1 cellular context compared by ENCODE assay signal in the genomic region with DNA sequence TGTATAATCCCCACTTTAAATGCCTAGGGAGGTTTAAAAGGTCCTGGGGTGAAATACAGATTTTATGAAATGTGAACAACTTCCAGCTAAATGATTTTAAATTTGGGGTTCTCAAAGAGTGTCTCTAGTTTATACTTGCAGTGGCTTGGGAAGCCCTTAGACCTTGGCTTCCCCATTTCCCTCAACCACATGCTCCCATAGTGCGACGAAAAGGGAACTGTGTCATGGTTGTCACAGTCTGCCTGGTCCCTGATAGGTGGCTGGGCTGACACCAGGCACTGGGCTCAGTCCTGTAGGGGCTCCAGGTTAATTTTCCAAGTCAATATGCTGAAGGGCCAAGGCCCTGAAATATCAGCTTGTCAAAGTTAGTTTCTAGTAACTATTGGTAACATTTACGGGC.
TF ChIP-seq lines count a peak whose summit lies in the region.

No MANE protein-coding gene starts in this region.

TF ChIP-seq in K562, 482 proteins besides CTCF, POLR2A, EP300 and RAD21 (continued from another document):
- TF ChIP-seq, protein P1, sequence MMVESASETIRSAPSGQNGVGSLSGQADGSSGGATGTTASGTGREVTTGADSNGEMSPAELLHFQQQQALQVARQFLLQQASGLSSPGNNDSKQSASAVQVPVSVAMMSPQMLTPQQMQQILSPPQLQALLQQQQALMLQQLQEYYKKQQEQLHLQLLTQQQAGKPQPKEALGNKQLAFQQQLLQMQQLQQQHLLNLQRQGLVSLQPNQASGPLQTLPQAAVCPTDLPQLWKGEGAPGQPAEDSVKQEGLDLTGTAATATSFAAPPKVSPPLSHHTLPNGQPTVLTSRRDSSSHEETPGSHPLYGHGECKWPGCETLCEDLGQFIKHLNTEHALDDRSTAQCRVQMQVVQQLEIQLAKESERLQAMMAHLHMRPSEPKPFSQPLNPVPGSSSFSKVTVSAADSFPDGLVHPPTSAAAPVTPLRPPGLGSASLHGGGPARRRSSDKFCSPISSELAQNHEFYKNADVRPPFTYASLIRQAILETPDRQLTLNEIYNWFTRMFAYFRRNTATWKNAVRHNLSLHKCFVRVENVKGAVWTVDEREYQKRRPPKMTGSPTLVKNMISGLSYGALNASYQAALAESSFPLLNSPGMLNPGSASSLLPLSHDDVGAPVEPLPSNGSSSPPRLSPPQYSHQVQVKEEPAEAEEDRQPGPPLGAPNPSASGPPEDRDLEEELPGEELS (CRISPR knock-in tag; IDR thresholded peaks at IDR 0.05; ENCODE audit: borderline replicate concordance): no peak
- TF ChIP-seq, protein P2, sequence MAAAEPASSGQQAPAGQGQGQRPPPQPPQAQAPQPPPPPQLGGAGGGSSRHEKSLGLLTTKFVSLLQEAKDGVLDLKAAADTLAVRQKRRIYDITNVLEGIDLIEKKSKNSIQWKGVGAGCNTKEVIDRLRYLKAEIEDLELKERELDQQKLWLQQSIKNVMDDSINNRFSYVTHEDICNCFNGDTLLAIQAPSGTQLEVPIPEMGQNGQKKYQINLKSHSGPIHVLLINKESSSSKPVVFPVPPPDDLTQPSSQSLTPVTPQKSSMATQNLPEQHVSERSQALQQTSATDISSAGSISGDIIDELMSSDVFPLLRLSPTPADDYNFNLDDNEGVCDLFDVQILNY (CRISPR knock-in tag; IDR thresholded peaks at IDR 0.05): no peak
- TF ChIP-seq, protein P3, sequence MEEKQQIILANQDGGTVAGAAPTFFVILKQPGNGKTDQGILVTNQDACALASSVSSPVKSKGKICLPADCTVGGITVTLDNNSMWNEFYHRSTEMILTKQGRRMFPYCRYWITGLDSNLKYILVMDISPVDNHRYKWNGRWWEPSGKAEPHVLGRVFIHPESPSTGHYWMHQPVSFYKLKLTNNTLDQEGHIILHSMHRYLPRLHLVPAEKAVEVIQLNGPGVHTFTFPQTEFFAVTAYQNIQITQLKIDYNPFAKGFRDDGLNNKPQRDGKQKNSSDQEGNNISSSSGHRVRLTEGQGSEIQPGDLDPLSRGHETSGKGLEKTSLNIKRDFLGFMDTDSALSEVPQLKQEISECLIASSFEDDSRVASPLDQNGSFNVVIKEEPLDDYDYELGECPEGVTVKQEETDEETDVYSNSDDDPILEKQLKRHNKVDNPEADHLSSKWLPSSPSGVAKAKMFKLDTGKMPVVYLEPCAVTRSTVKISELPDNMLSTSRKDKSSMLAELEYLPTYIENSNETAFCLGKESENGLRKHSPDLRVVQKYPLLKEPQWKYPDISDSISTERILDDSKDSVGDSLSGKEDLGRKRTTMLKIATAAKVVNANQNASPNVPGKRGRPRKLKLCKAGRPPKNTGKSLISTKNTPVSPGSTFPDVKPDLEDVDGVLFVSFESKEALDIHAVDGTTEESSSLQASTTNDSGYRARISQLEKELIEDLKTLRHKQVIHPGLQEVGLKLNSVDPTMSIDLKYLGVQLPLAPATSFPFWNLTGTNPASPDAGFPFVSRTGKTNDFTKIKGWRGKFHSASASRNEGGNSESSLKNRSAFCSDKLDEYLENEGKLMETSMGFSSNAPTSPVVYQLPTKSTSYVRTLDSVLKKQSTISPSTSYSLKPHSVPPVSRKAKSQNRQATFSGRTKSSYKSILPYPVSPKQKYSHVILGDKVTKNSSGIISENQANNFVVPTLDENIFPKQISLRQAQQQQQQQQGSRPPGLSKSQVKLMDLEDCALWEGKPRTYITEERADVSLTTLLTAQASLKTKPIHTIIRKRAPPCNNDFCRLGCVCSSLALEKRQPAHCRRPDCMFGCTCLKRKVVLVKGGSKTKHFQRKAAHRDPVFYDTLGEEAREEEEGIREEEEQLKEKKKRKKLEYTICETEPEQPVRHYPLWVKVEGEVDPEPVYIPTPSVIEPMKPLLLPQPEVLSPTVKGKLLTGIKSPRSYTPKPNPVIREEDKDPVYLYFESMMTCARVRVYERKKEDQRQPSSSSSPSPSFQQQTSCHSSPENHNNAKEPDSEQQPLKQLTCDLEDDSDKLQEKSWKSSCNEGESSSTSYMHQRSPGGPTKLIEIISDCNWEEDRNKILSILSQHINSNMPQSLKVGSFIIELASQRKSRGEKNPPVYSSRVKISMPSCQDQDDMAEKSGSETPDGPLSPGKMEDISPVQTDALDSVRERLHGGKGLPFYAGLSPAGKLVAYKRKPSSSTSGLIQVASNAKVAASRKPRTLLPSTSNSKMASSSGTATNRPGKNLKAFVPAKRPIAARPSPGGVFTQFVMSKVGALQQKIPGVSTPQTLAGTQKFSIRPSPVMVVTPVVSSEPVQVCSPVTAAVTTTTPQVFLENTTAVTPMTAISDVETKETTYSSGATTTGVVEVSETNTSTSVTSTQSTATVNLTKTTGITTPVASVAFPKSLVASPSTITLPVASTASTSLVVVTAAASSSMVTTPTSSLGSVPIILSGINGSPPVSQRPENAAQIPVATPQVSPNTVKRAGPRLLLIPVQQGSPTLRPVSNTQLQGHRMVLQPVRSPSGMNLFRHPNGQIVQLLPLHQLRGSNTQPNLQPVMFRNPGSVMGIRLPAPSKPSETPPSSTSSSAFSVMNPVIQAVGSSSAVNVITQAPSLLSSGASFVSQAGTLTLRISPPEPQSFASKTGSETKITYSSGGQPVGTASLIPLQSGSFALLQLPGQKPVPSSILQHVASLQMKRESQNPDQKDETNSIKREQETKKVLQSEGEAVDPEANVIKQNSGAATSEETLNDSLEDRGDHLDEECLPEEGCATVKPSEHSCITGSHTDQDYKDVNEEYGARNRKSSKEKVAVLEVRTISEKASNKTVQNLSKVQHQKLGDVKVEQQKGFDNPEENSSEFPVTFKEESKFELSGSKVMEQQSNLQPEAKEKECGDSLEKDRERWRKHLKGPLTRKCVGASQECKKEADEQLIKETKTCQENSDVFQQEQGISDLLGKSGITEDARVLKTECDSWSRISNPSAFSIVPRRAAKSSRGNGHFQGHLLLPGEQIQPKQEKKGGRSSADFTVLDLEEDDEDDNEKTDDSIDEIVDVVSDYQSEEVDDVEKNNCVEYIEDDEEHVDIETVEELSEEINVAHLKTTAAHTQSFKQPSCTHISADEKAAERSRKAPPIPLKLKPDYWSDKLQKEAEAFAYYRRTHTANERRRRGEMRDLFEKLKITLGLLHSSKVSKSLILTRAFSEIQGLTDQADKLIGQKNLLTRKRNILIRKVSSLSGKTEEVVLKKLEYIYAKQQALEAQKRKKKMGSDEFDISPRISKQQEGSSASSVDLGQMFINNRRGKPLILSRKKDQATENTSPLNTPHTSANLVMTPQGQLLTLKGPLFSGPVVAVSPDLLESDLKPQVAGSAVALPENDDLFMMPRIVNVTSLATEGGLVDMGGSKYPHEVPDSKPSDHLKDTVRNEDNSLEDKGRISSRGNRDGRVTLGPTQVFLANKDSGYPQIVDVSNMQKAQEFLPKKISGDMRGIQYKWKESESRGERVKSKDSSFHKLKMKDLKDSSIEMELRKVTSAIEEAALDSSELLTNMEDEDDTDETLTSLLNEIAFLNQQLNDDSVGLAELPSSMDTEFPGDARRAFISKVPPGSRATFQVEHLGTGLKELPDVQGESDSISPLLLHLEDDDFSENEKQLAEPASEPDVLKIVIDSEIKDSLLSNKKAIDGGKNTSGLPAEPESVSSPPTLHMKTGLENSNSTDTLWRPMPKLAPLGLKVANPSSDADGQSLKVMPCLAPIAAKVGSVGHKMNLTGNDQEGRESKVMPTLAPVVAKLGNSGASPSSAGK (IDR thresholded peaks at IDR 0.05): peak; percentile 25; the same call in 1 of the 2 replicates
- TF ChIP-seq, protein P4, sequence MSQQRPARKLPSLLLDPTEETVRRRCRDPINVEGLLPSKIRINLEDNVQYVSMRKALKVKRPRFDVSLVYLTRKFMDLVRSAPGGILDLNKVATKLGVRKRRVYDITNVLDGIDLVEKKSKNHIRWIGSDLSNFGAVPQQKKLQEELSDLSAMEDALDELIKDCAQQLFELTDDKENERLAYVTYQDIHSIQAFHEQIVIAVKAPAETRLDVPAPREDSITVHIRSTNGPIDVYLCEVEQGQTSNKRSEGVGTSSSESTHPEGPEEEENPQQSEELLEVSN (IDR thresholded peaks at IDR 0.05; ENCODE audit: borderline replicate concordance in 1 of 2, extremely low read depth in 1 of 2, insufficient read depth in 1 of 2, insufficient read length in 1 of 2, low read depth in 1 of 2, low read length in 1 of 2, poor library complexity in 1 of 2, severe bottlenecking in 1 of 2): peak in 1 of 2 experiments; percentile 15
- no peak for TF ChIP-seq RCOR1 (IDR thresholded peaks at IDR 0.05; ENCODE audit: borderline replicate concordance in 1 of 2, low read depth in 2 of 2, low read length in 2 of 2)
- TF ChIP-seq JUND (IDR thresholded peaks at IDR 0.05; ENCODE audit: borderline replicate concordance, low read depth, low read length): no peak
- TF ChIP-seq JUND (tag; IDR thresholded peaks at IDR 0.05; ENCODE audit: borderline replicate concordance, low read depth, low read length): no peak
- no peak for TF ChIP-seq KAT8 (IDR thresholded peaks at IDR 0.05; ENCODE audit: low read depth)
- peak; percentile 83 for TF ChIP-seq L3MBTL2 (IDR thresholded peaks at IDR 0.05)
- TF ChIP-seq ZNF764 (CRISPR knock-in tag; IDR thresholded peaks at IDR 0.05; ENCODE audit: low read depth): no peak
- TF ChIP-seq, protein P5, sequence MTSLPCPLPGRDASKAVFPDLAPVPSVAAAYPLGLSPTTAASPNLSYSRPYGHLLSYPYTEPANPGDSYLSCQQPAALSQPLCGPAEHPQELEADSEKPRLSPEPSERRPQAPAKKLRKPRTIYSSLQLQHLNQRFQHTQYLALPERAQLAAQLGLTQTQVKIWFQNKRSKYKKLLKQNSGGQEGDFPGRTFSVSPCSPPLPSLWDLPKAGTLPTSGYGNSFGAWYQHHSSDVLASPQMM (CRISPR knock-in tag; IDR thresholded peaks at IDR 0.05): no peak
- peak; percentile 64; the same call in 1 of the 2 replicates for TF ChIP-seq SPI1 (IDR thresholded peaks at IDR 0.05; ENCODE audit: borderline replicate concordance, low read depth, low read length)
- no peak for TF ChIP-seq KLF1 (tag; IDR thresholded peaks at IDR 0.05)
- no peak for TF ChIP-seq ZKSCAN8 (CRISPR knock-in tag; IDR thresholded peaks at IDR 0.05)
- no peak for TF ChIP-seq GATA2 (CRISPR knock-in tag; IDR thresholded peaks at IDR 0.05)
- TF ChIP-seq ZNF76 (CRISPR knock-in tag; IDR thresholded peaks at IDR 0.05; ENCODE audit: borderline replicate concordance): no peak
- TF ChIP-seq, protein P6, sequence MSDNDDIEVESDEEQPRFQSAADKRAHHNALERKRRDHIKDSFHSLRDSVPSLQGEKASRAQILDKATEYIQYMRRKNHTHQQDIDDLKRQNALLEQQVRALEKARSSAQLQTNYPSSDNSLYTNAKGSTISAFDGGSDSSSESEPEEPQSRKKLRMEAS (CRISPR knock-in tag; IDR thresholded peaks at IDR 0.05): no peak
- TF ChIP-seq, protein P7, sequence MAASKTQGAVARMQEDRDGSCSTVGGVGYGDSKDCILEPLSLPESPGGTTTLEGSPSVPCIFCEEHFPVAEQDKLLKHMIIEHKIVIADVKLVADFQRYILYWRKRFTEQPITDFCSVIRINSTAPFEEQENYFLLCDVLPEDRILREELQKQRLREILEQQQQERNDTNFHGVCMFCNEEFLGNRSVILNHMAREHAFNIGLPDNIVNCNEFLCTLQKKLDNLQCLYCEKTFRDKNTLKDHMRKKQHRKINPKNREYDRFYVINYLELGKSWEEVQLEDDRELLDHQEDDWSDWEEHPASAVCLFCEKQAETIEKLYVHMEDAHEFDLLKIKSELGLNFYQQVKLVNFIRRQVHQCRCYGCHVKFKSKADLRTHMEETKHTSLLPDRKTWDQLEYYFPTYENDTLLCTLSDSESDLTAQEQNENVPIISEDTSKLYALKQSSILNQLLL (CRISPR knock-in tag; IDR thresholded peaks at IDR 0.05; ENCODE audit: borderline replicate concordance): no peak
TF ChIP-seq in K562: peak in this region for 4.
